Comparison of ENCODE assay signal across 9 cellular contexts in genomic region chr5:93532370-93532769, GRCh38. TPM values are rescaled to one million over a fixed set of nuclear protein-coding genes. Genes with fewer than 3 reads are reported as not detected.
DNase-seq lines count a peak whose midpoint lies in the region; ATAC-seq and TF ChIP-seq lines count a peak whose summit lies in the region.
"Had no signal": no experiment of that assay in that cellular context is flagged by ENCODE, and none has a peak within 500 bp of the region (broad histone marks: within the 10 kb centered on the region; RNA-seq: fewer than 3 reads in every experiment).

No MANE protein-coding gene starts in this region.

- intact Hi-C loops in posterior vena cava (cut with DNase I), result no loop called here
- intact Hi-C loops in CD14-positive monocyte (cut with micrococcal nuclease), result no loop called here
- intact Hi-C loops in CD4-positive, alpha-beta T cell (cut with DNase I, micrococcal nuclease), result no loop called here

- no peaks in the 10 kb centered on the region for H4K20me1 ChIP-seq in SK-N-SH (ENCODE audit: insufficient read depth)

- peaks cover 6% of the 10 kb centered on the region; the same call in 1 of the 2 replicates for H3K79me2 ChIP-seq in SK-N-SH (ENCODE audit: insufficient read depth)

- H3K9me3 ChIP-seq in SK-N-SH, result peaks cover 6% of the 10 kb centered on the region; the same call in 1 of the 2 replicates
- no peaks in the 10 kb centered on the region for H3K9me3 ChIP-seq in CD4-positive, alpha-beta T cell (ENCODE audit: control insufficient read depth, low read length)

- TF ChIP-seq CTCF in SK-N-SH (IDR thresholded peaks at IDR 0.05), result no peak
- TF ChIP-seq CTCF in CD14-positive monocyte (IDR thresholded peaks at IDR 0.05), result no peak
- TF ChIP-seq CTCF in CD4-positive, alpha-beta T cell (IDR thresholded peaks at IDR 0.05), result no peak

- TF ChIP-seq RAD21 in SK-N-SH (IDR thresholded peaks at IDR 0.05; ENCODE audit: low read length), result no peak

- H3K9ac ChIP-seq in SK-N-SH, result no peak overlapping the region

- WGBS in SK-N-SH (ENCODE audit: low lambda C conversion rate), result 73% methylated on average over 4 of the region's 4 CpGs

- peaks cover 0 to 50% of the 10 kb centered on the region in 2 experiments for H3K36me3 ChIP-seq in SK-N-SH (replicated peaks in 1 of 2; ENCODE audit: control insufficient read depth in 1 of 2, insufficient read depth in 2 of 2, low read length in 1 of 2)

- H3K27ac ChIP-seq in SK-N-SH (ENCODE audit: low read depth in 2 of 2, low read length in 1 of 2), result no peak overlapping the region
- no peak overlapping the region for H3K27ac ChIP-seq in CD4-positive, alpha-beta T cell (ENCODE audit: low read depth, low read length)

- no peak overlapping the region for H3K4me3 Mint-ChIP-seq in CD14-positive monocyte
- H3K4me3 Mint-ChIP-seq in CD4-positive, alpha-beta T cell, result no peak overlapping the region

- peaks cover 0 to 3% of the 10 kb centered on the region in 2 experiments; a peak in 2 of 4 replicates for H3K4me1 ChIP-seq in SK-N-SH (ENCODE audit: control insufficient read depth in 1 of 2, insufficient read depth in 2 of 2, low read depth in 1 of 2, low read length in 1 of 2)

- no peak overlapping the region for H3K4me3 ChIP-seq in SK-N-SH (ENCODE audit: low read depth in 2 of 2, low read length in 1 of 2)

- no peak overlapping the region for H3K27ac Mint-ChIP-seq in CD14-positive monocyte
- no peak overlapping the region for H3K27ac Mint-ChIP-seq in CD4-positive, alpha-beta T cell

- H3K9me3 Mint-ChIP-seq in CD14-positive monocyte, result peaks cover 2 to 9% (median 5%) of the 10 kb centered on the region in 7 donors
- peaks cover 13% of the 10 kb centered on the region for H3K9me3 Mint-ChIP-seq in CD4-positive, alpha-beta T cell

- POLR2A ChIA-PET in SK-N-SH (lab: Yijun Ruan, JAX), result no interaction called here
- POLR2A ChIA-PET in CD4-positive, alpha-beta T cell (lab: Charles Lee), result no interaction called here

- H3K27me3 Mint-ChIP-seq in CD14-positive monocyte (ENCODE audit: low read depth in 3 of 3), result peaks cover 0 to 2% (median 0%) of the 10 kb centered on the region in 3 donors
- H3K27me3 Mint-ChIP-seq in CD4-positive, alpha-beta T cell, result peaks cover 10% of the 10 kb centered on the region

- ATAC-seq in CD4-positive, alpha-beta T cell (ENCODE audit: poor library complexity), result no peak

- H3K4me1 Mint-ChIP-seq in CD14-positive monocyte, result no peaks in the 10 kb centered on the region
- no peaks in the 10 kb centered on the region for H3K4me1 Mint-ChIP-seq in CD4-positive, alpha-beta T cell (ENCODE audit: low read depth)

- no peaks in the 10 kb centered on the region for H3K9me2 ChIP-seq in SK-N-SH

- H3K36me3 Mint-ChIP-seq in CD14-positive monocyte, result no peaks in the 10 kb centered on the region
- no peaks in the 10 kb centered on the region for H3K36me3 Mint-ChIP-seq in CD4-positive, alpha-beta T cell (ENCODE audit: low read depth)

- DNase-seq in EH (ENCODE audit: low read depth) (peak; percentile 86), SK-N-SH (no peak), globus pallidus (ENCODE audit: low spot score) (peak; percentile 75), posterior vena cava (ENCODE audit: low spot score) (peak; percentile 80), CD14-positive monocyte (ENCODE audit: low spot score) (no peak), activated gamma-delta T cell treated with Interleukin-2 at 50 U/mL for 16 hours (no peak), retina (no peak)
- DNase-seq in CD4-positive, alpha-beta T cell, result no peak
- DNase-seq: NCI-H1417 treated with DMSO at 0.1 percent for 48 hours had no signal

- no peak overlapping the region for H2AFZ ChIP-seq in SK-N-SH (ENCODE audit: low read depth)

- H3K4me2 ChIP-seq in SK-N-SH, result no peak overlapping the region

- H3F3A ChIP-seq in SK-N-SH (replicated peaks; ENCODE audit: insufficient read depth), result no peaks in the 10 kb centered on the region

- no peaks in the 10 kb centered on the region for H3K27me3 ChIP-seq in SK-N-SH (ENCODE audit: insufficient read depth)
- H3K27me3 ChIP-seq in CD4-positive, alpha-beta T cell (ENCODE audit: control insufficient read depth, insufficient read depth, low read length), result no peaks in the 10 kb centered on the region

- no peak for TF ChIP-seq EP300 in SK-N-SH (IDR thresholded peaks at IDR 0.05; ENCODE audit: borderline replicate concordance in 1 of 2, low read depth in 1 of 2, low read length in 1 of 2)

- CTCF ChIA-PET in SK-N-SH (lab: Yijun Ruan, JAX), result no interaction called here
- CTCF ChIA-PET in CD4-positive, alpha-beta T cell (lab: Charles Lee), result no interaction called here

TF ChIP-seq in SK-N-SH, 30 proteins besides CTCF, POLR2A, EP300 and RAD21 (continues in another document):
- TF ChIP-seq MEF2A (IDR thresholded peaks at IDR 0.05; ENCODE audit: borderline replicate concordance, low read depth) (no peak), NFIC (IDR thresholded peaks at IDR 0.05; ENCODE audit: borderline replicate concordance) (0 out of 2 replicates have a peak, but pooled peaks have one; percentile 17), RXRA (IDR thresholded peaks at IDR 0.05; ENCODE audit: borderline replicate concordance, low read depth) (no peak), JUND (IDR thresholded peaks at IDR 0.05) (no peak), ZBTB33 (IDR thresholded peaks at IDR 0.05; ENCODE audit: borderline replicate concordance, low read depth) (no peak), IRF3 (IDR thresholded peaks at IDR 0.05; ENCODE audit: low read depth, low read length) (no peak), ELF1 (IDR thresholded peaks at IDR 0.05) (no peak), FOXJ3 (CRISPR knock-in tag; IDR thresholded peaks at IDR 0.05) (no peak), USF1 (IDR thresholded peaks at IDR 0.05; ENCODE audit: borderline replicate concordance, low read depth) (peak; percentile 40; the same call in 1 of the 2 replicates), REST (IDR thresholded peaks at IDR 0.05; ENCODE audit: low read depth, low read length) (no peak)

RNA-seq across cellular contexts. Expression of gene NR2F1-AS1, which starts 48.6 kb away (rescaled TPM):
- polyA plus RNA-seq in SK-N-SH (2012; rRNA removed) (7.4 and 8.3 TPM in 2 replicates), CD14-positive monocyte (not detected)
- 9.3 and 13.1 TPM in 2 replicates for polyA plus RNA-seq in SK-N-SH (2012; cell fraction: cytosol; rRNA removed)
- polyA plus RNA-seq in SK-N-SH (2012; cell fraction: nucleus; rRNA removed), result 12.3 TPM in 2 replicates
- 10 to 100 TPM; 19.7 to 25.6 TPM for total RNA-seq in posterior vena cava
- total RNA-seq in CD4-positive, alpha-beta T cell, result not detected

RNA-seq across cellular contexts. Expression of gene NR2F1, which starts 50.7 kb away (rescaled TPM):
- polyA plus RNA-seq in SK-N-SH (2012; rRNA removed) (40.0 and 47.1 TPM in 2 replicates), CD14-positive monocyte (not detected)
- polyA plus RNA-seq in SK-N-SH (2012; cell fraction: cytosol; rRNA removed), result 24.5 and 41.7 TPM in 2 replicates
- 82.7 and 105 TPM in 2 replicates for polyA plus RNA-seq in SK-N-SH (2012; cell fraction: nucleus; rRNA removed)
- total RNA-seq in posterior vena cava, result 10 to 100 TPM; 31.5 to 41.7 TPM
- not detected for total RNA-seq in CD4-positive, alpha-beta T cell

Comparison
In these comparisons a context has a peak if more than half of its experiments do, and no peak if none do; other contexts are left out.
1. DNase-seq: peak in EH (single experiment), globus pallidus (single experiment) and posterior vena cava (single experiment); none in SK-N-SH (single experiment), CD14-positive monocyte (single experiment), CD4-positive, alpha-beta T cell (0 of 10), activated gamma-delta T cell treated with Interleukin-2 at 50 U/mL for 16 hours (single experiment) and retina (single experiment).
2. RNA of gene NR2F1-AS1, which starts 48.6 kb away (total RNA-seq): 19.7 to 25.6 TPM in posterior vena cava; not detected in CD4-positive, alpha-beta T cell; every median in the first group is over 10 times any median in the second.
3. RNA of gene NR2F1, which starts 50.7 kb away (total RNA-seq): 31.5 to 41.7 TPM in posterior vena cava; not detected in CD4-positive, alpha-beta T cell; every median in the first group is over 10 times any median in the second.